ENCODE assay signal across 1 cellular context in the genomic region with DNA sequence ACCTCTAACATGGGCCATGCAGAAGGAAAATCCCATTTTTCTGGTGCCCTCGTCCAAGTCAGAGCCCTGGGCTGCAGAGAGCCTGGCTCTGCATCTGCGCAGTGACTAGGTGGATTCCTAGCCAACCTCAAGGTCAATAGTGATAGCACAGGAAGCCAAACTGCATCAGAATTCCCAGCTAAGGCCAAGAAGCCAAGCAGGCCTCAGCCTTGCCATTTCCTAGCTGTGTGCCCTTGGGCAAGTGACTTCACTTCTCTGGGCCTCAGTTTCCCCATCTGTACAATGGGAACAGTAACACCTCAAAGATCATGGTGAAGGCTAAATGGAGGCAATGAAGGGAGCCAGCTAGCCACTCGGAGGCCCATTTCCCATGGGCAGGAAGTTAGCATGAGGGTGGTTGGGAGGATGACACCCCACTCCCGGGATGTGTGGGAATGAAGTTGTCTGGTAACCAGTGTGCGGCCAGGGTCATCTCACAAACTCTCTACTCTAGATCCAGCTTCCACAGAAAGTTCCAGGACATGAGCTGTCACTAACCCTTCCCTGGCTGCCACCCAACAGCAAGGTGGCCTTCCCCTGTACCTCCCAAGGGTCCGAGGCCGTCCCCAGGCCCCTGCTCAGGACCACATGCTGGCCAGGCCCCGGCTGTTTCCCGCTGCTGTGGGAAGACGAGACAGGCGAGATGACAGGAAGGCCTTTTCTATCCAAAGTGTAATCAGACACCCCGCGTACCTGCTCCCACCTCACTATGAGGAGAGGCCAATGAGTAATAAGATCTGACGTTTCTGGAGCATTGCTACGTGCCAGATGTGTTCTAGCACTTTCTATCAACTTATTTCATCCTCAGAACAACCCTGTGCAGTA.
TF ChIP-seq lines count a peak whose summit lies in the region.

No MANE protein-coding gene starts in this region.

TF ChIP-seq in K562, 482 proteins besides CTCF, POLR2A, EP300 and RAD21 (continued from another document):
- TF ChIP-seq SMARCA5 (IDR thresholded peaks at IDR 0.05) = peak; percentile 81; the same call in 1 of the 2 replicates
- TF ChIP-seq CHD4 (IDR thresholded peaks at IDR 0.05; ENCODE audit: insufficient read depth, insufficient replicate concordance, low read depth, low read length, poor library complexity, severe bottlenecking) = peak; percentile 63
- TF ChIP-seq, protein P1, sequence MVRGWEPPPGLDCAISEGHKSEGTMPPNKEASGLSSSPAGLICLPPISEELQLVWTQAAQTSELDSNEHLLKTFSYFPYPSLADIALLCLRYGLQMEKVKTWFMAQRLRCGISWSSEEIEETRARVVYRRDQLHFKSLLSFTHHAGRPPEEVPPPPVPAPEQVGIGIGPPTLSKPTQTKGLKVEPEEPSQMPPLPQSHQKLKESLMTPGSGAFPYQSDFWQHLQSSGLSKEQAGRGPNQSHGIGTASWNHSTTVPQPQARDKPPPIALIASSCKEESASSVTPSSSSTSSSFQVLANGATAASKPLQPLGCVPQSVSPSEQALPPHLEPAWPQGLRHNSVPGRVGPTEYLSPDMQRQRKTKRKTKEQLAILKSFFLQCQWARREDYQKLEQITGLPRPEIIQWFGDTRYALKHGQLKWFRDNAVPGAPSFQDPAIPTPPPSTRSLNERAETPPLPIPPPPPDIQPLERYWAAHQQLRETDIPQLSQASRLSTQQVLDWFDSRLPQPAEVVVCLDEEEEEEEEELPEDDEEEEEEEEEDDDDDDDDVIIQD (CRISPR knock-in tag; IDR thresholded peaks at IDR 0.05) = no peak
- TF ChIP-seq ZNF644 (tag; IDR thresholded peaks at IDR 0.05; ENCODE audit: low read depth) = no peak
- TF ChIP-seq PTBP1 (IDR thresholded peaks at IDR 0.05; ENCODE audit: low read depth, low read length) = no peak
- TF ChIP-seq CBX8 (IDR thresholded peaks at IDR 0.05; ENCODE audit: borderline replicate concordance, extremely low read depth, low read depth, low read length, poor library complexity, severe bottlenecking) = no peak
- TF ChIP-seq, protein P2, sequence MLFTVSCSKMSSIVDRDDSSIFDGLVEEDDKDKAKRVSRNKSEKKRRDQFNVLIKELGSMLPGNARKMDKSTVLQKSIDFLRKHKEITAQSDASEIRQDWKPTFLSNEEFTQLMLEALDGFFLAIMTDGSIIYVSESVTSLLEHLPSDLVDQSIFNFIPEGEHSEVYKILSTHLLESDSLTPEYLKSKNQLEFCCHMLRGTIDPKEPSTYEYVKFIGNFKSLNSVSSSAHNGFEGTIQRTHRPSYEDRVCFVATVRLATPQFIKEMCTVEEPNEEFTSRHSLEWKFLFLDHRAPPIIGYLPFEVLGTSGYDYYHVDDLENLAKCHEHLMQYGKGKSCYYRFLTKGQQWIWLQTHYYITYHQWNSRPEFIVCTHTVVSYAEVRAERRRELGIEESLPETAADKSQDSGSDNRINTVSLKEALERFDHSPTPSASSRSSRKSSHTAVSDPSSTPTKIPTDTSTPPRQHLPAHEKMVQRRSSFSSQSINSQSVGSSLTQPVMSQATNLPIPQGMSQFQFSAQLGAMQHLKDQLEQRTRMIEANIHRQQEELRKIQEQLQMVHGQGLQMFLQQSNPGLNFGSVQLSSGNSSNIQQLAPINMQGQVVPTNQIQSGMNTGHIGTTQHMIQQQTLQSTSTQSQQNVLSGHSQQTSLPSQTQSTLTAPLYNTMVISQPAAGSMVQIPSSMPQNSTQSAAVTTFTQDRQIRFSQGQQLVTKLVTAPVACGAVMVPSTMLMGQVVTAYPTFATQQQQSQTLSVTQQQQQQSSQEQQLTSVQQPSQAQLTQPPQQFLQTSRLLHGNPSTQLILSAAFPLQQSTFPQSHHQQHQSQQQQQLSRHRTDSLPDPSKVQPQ (CRISPR knock-in tag; IDR thresholded peaks at IDR 0.05; ENCODE audit: borderline replicate concordance) = no peak
- 0 out of 2 replicates have a peak, but pooled peaks have one; percentile 10 for TF ChIP-seq STAG1 (CRISPR knock-in tag; IDR thresholded peaks at IDR 0.05; ENCODE audit: borderline replicate concordance)
- TF ChIP-seq SLC30A9 (CRISPR knock-in tag; IDR thresholded peaks at IDR 0.05) = no peak
- peak in 1 of 2 experiments; percentile 76; a peak in 3 of 4 replicates for TF ChIP-seq RCOR1 (IDR thresholded peaks at IDR 0.05; ENCODE audit: borderline replicate concordance in 1 of 2, low read depth in 2 of 2, low read length in 2 of 2)
- peak; percentile 88 for TF ChIP-seq RBM25 (IDR thresholded peaks at IDR 0.05; ENCODE audit: low read depth, low read length, severe bottlenecking)
- TF ChIP-seq ADNP (tag; IDR thresholded peaks at IDR 0.05) = peak; percentile 76
- peak; percentile 70 to 74 for TF ChIP-seq KDM1A (IDR thresholded peaks at IDR 0.05)
- peak; percentile 95 for TF ChIP-seq BCOR (IDR thresholded peaks at IDR 0.05)
- no peak for TF ChIP-seq EHMT2 (IDR thresholded peaks at IDR 0.05)
- no peak for TF ChIP-seq ZNF79 (CRISPR knock-in tag; IDR thresholded peaks at IDR 0.05; ENCODE audit: low read depth)
- no peak for TF ChIP-seq ZNF507 (tag; conservative IDR thresholded peaks at IDR 0.05)
- no peak for TF ChIP-seq ERF (CRISPR knock-in tag; IDR thresholded peaks at IDR 0.05)
- no peak for TF ChIP-seq CBX1 (IDR thresholded peaks at IDR 0.05; ENCODE audit: low read depth)
- no peak for TF ChIP-seq ZKSCAN8 (CRISPR knock-in tag; IDR thresholded peaks at IDR 0.05)
- no peak for TF ChIP-seq SAP30 (IDR thresholded peaks at IDR 0.05; ENCODE audit: borderline replicate concordance, insufficient read depth, low read depth, low read length, poor library complexity, severe bottlenecking)
